8 cellular contexts compared by ENCODE assay signal in genomic region chr11:31369348-31370329, GRCh38. TPM values are rescaled to one million over a fixed set of nuclear protein-coding genes. Genes with fewer than 3 reads are reported as not detected.
DNase-seq lines count a peak whose midpoint lies in the region; ATAC-seq, FAIRE-seq and TF ChIP-seq lines count a peak whose summit lies in the region.

TSS of gene DCDC1 (minus strand) at chr11:31369739. CDS start at chr11:31328280, 41,459 bp downstream.
TSS of gene DNAJC24 (plus strand) at chr11:31369860. CDS start at chr11:31370749, 889 bp downstream.

- no peaks in the 10 kb centered on the region for H3K36me3 Mint-ChIP-seq in T-helper 2 cell treated with Interferon-gamma antibody and Interleukin-4, amounts not matched to agents 5 μg/mL and 100 μg/mL, for 36 hours (ENCODE audit: low read depth)
- no peaks in the 10 kb centered on the region for H3K36me3 Mint-ChIP-seq in astrocyte (ENCODE audit: low read depth, unreplicated experiment)

- peak within 1 kb of the TSS; percentile 93 for H3K27ac Mint-ChIP-seq in T-helper 2 cell treated with Interferon-gamma antibody and Interleukin-4, amounts not matched to agents 5 μg/mL and 100 μg/mL, for 36 hours
- H3K27ac Mint-ChIP-seq in astrocyte (ENCODE audit: unreplicated experiment): peak within 1 kb of the TSS; percentile 83

- intact Hi-C loops in aorta (cut with DNase I): no loop called here

- peak; percentile 99 for ATAC-seq in GM18505 (IDR thresholded peaks at IDR 0.05; ENCODE audit: unreplicated experiment)
- peak; percentile 99 for ATAC-seq in HG02970 (IDR thresholded peaks at IDR 0.05; ENCODE audit: low FRiP score, unreplicated experiment)
- peak; percentile 100 for ATAC-seq in aorta (ENCODE audit: low FRiP score)

- H3K4me1 Mint-ChIP-seq in T-helper 2 cell treated with Interferon-gamma antibody and Interleukin-4, amounts not matched to agents 5 μg/mL and 100 μg/mL, for 36 hours (ENCODE audit: low read depth): peaks cover 27% of the 10 kb centered on the region
- H3K4me1 Mint-ChIP-seq in astrocyte (ENCODE audit: low read depth, unreplicated experiment): peaks cover 10% of the 10 kb centered on the region

- H3K9me3 ChIP-seq in astrocyte (ENCODE audit: insufficient read depth, low read depth, low read length) (no peaks in the 10 kb centered on the region), aorta (ENCODE audit: control insufficient read depth, low read length) (no peaks in the 10 kb centered on the region)

- peak; percentile 90 for TF ChIP-seq POLR2A in GM18505 (IDR thresholded peaks at IDR 0.05; ENCODE audit: borderline replicate concordance, extremely low read depth, insufficient read depth, insufficient read length)

- peak within 1 kb of the TSS; percentile 98 for H3K4me2 ChIP-seq in astrocyte (ENCODE audit: low read length)

- no peak for FAIRE-seq in astrocyte (lab: Jason Lieb, UNC)

- H3K27ac ChIP-seq in astrocyte (ENCODE audit: low read depth, low read length): peak within 1 kb of the TSS; percentile 82
- H3K27ac ChIP-seq in aorta (ENCODE audit: low read depth in 1 of 2, low read length in 2 of 2): peak within 1 kb of the TSS in 1 of 2 donors; percentile 64

- H2AFZ ChIP-seq in astrocyte (ENCODE audit: low read depth, low read length): peak within 1 kb of the TSS; percentile 93

- no peak for TF ChIP-seq CTCF in astrocyte (IDR thresholded peaks at IDR 0.05; ENCODE audit: insufficient read depth, low read depth, low read length)

- WGBS in aorta, 2 donors: 0% methylated on average over 53 of the region's 53 CpGs

- no peaks in the 10 kb centered on the region for H3K36me3 ChIP-seq in astrocyte (ENCODE audit: insufficient read depth, low read length)
- H3K36me3 ChIP-seq in aorta (ENCODE audit: control insufficient read depth in 1 of 2, insufficient read depth in 2 of 2, low read length in 1 of 2): no peaks in the 10 kb centered on the region

- H4K20me1 ChIP-seq in astrocyte (ENCODE audit: insufficient read depth, low read length): no peaks in the 10 kb centered on the region

- H3K27me3 ChIP-seq in astrocyte (ENCODE audit: insufficient read depth, low read length) (no peaks in the 10 kb centered on the region), aorta (ENCODE audit: control insufficient read depth in 1 of 2, insufficient read depth in 2 of 2, low read length in 1 of 2) (no peaks in the 10 kb centered on the region)

- H3K4me3 Mint-ChIP-seq in T-helper 2 cell treated with Interferon-gamma antibody and Interleukin-4, amounts not matched to agents 5 μg/mL and 100 μg/mL, for 36 hours: peak within 1 kb of the TSS; percentile 90
- H3K4me3 Mint-ChIP-seq in astrocyte (ENCODE audit: unreplicated experiment): peak within 1 kb of the TSS; percentile 99

- DNase-seq in NCI-H187 treated with DMSO at 0.1 percent for 48 hours (lab: John Stamatoyannopoulos, UW) (peak; percentile 86), astrocyte (ENCODE audit: low read depth) (peak; percentile 89), hepatic stellate cell (ENCODE audit: low spot score) (peak; percentile 68), putamen (ENCODE audit: low spot score) (peak; percentile 91), aorta (peak; percentile 95 to 97)
- DNase-seq in T-helper 2 cell treated with Interferon-gamma antibody and Interleukin-4, amounts not matched to agents 5 μg/mL and 100 μg/mL, for 36 hours (ENCODE audit: low spot score): peak; percentile 91

- H3K27me3 Mint-ChIP-seq in T-helper 2 cell treated with Interferon-gamma antibody and Interleukin-4, amounts not matched to agents 5 μg/mL and 100 μg/mL, for 36 hours (ENCODE audit: low read depth): peaks cover 16% of the 10 kb centered on the region
- H3K27me3 Mint-ChIP-seq in astrocyte (ENCODE audit: low read depth, unreplicated experiment): no peaks in the 10 kb centered on the region

- no peaks in the 10 kb centered on the region for H3K4me1 ChIP-seq in astrocyte (ENCODE audit: insufficient read depth, low read length)
- no peaks in the 10 kb centered on the region for H3K4me1 ChIP-seq in aorta (ENCODE audit: control insufficient read depth in 1 of 2, insufficient read depth in 2 of 2, low read length in 2 of 2)

- no peaks in the 10 kb centered on the region for H3K9me3 Mint-ChIP-seq in T-helper 2 cell treated with Interferon-gamma antibody and Interleukin-4, amounts not matched to agents 5 μg/mL and 100 μg/mL, for 36 hours
- H3K9me3 Mint-ChIP-seq in astrocyte (ENCODE audit: unreplicated experiment): no peaks in the 10 kb centered on the region

- peak within 1 kb of the TSS; percentile 92 for H3K9ac ChIP-seq in astrocyte (ENCODE audit: low read length)

- peaks cover 21% of the 10 kb centered on the region for H3K79me2 ChIP-seq in astrocyte (ENCODE audit: insufficient read depth, low read length)

- peak within 1 kb of the TSS; percentile 95 for H3K4me3 ChIP-seq in astrocyte (ENCODE audit: insufficient read depth, low read depth, low read length)
- peak within 1 kb of the TSS; percentile 88 to 91 for H3K4me3 ChIP-seq in aorta (ENCODE audit: low read length in 2 of 2)

RNA-seq across cellular contexts. Expression of gene DCDC1, which starts in this region (rescaled TPM):
- total RNA-seq in astrocyte (1.0 and 1.4 TPM in 2 replicates), aorta (under 1 TPM; 0.51 to 0.52 TPM)
- polyA plus RNA-seq in aorta: not detected

RNA-seq across cellular contexts. Expression of gene DNAJC24, which starts in this region (rescaled TPM):
- total RNA-seq in astrocyte: 20.9 and 23.1 TPM in 2 replicates
- total RNA-seq in aorta: 10 to 100 TPM; 17.1 to 18.9 TPM
- polyA plus RNA-seq in aorta: 10 to 100 TPM in 1 of 2 donors, 1 to 10 TPM in 1; 6.9 to 14.9 TPM
